ENCODE assay signal across 10 cellular contexts in genomic region chr18:59923539-59924196, GRCh38. TPM values are rescaled to one million over a fixed set of nuclear protein-coding genes. Genes with fewer than 3 reads are reported as not detected.
A peak's percentile ranks its signal among the peaks of the same experiment; 100 is the strongest.
DNase-seq lines count a peak whose midpoint lies in the region; ATAC-seq, FAIRE-seq and TF ChIP-seq lines count a peak whose summit lies in the region.
"Had no signal": no experiment of that assay in that cellular context is flagged by ENCODE, and none has a peak within 500 bp of the region (broad histone marks: within the 10 kb centered on the region; RNA-seq: fewer than 3 reads in every experiment).

No MANE protein-coding gene starts in this region.

- no peak for FAIRE-seq in kidney (lab: Jason Lieb, UNC)
- FAIRE-seq: colon had no signal

- H3K9me3 ChIP-seq in DND-41 (ENCODE audit: insufficient read depth, low read length, severe bottlenecking), result no peaks in the 10 kb centered on the region
- no peaks in the 10 kb centered on the region for H3K9me3 ChIP-seq in naive thymus-derived CD4-positive, alpha-beta T cell (ENCODE audit: control insufficient read depth in 2 of 3, low read length in 3 of 3)
- no peaks in the 10 kb centered on the region for H3K9me3 ChIP-seq in kidney (ENCODE audit: control insufficient read depth in 1 of 2, low read length in 2 of 2)

- peaks cover 0 to 4% (median 0%) of the 10 kb centered on the region in 5 donors for H3K36me3 Mint-ChIP-seq in naive thymus-derived CD4-positive, alpha-beta T cell

- no peak overlapping the region for H3K27ac Mint-ChIP-seq in naive thymus-derived CD4-positive, alpha-beta T cell
- H3K27ac Mint-ChIP-seq: stimulated activated effector memory CD8-positive, alpha-beta T cell treated with anti-CD3 and anti-CD28 coated beads, Interleukin-12 subunit alpha, Interleukin-12 subunit beta, amount 100 ng/mL, for 72 hours had no signal

- no peak overlapping the region for H2AFZ ChIP-seq in DND-41 (ENCODE audit: low read depth, low read length)
- peak overlapping the region; percentile 1; the same call in 1 of the 2 replicates for H2AFZ ChIP-seq in KMS-11 (ENCODE audit: low read depth)

- peaks cover 0 to 4% (median 0%) of the 10 kb centered on the region in 5 donors for H3K27me3 Mint-ChIP-seq in naive thymus-derived CD4-positive, alpha-beta T cell

- H3K36me3 ChIP-seq in DND-41 (ENCODE audit: insufficient read depth, low read length), result no peaks in the 10 kb centered on the region
- no peaks in the 10 kb centered on the region for H3K36me3 ChIP-seq in KMS-11 (ENCODE audit: insufficient read depth)
- H3K36me3 ChIP-seq in naive thymus-derived CD4-positive, alpha-beta T cell (ENCODE audit: control insufficient read depth in 2 of 3, insufficient read depth in 3 of 3, low read length in 3 of 3), result no peaks in the 10 kb centered on the region
- H3K36me3 ChIP-seq in kidney (ENCODE audit: control insufficient read depth in 1 of 2, insufficient read depth in 2 of 2, low read length in 2 of 2), result no peaks in the 10 kb centered on the region

- H3K27ac ChIP-seq in DND-41 (ENCODE audit: low read length), result no peak overlapping the region
- peak overlapping the region; percentile 43 for H3K27ac ChIP-seq in KMS-11
- no peak overlapping the region for H3K27ac ChIP-seq in naive thymus-derived CD4-positive, alpha-beta T cell (ENCODE audit: low read depth, low read length)
- no peak overlapping the region for H3K27ac ChIP-seq in kidney (ENCODE audit: low read depth in 2 of 2, low read length in 2 of 2)

- intact Hi-C loops in naive thymus-derived CD4-positive, alpha-beta T cell (cut with micrococcal nuclease), result no loop called here
- intact Hi-C loops in kidney (cut with DNase I), result no loop called here

- peaks cover 41% of the 10 kb centered on the region for H3K4me1 ChIP-seq in DND-41 (ENCODE audit: insufficient read depth, low read length)
- H3K4me1 ChIP-seq in KMS-11 (ENCODE audit: low read depth, poor library complexity, severe bottlenecking), result peaks cover 61% of the 10 kb centered on the region
- no peaks in the 10 kb centered on the region for H3K4me1 ChIP-seq in naive thymus-derived CD4-positive, alpha-beta T cell (ENCODE audit: control insufficient read depth in 2 of 2, insufficient read depth in 2 of 2, low read length in 2 of 2)
- H3K4me1 ChIP-seq in kidney (ENCODE audit: control insufficient read depth in 1 of 2, insufficient read depth in 1 of 2, low read depth in 1 of 2, low read length in 2 of 2), result no peaks in the 10 kb centered on the region

- no peak overlapping the region for H3K4me3 ChIP-seq in DND-41 (ENCODE audit: low read depth in 1 of 2, low read length in 2 of 2)
- H3K4me3 ChIP-seq in KMS-11 (IDR thresholded peaks at IDR 0.05; ENCODE audit: insufficient read depth, low read depth, low read length), result no peak overlapping the region
- no peak overlapping the region for H3K4me3 ChIP-seq in naive thymus-derived CD4-positive, alpha-beta T cell (ENCODE audit: low read length)
- H3K4me3 ChIP-seq in kidney (ENCODE audit: low read length in 2 of 2), result no peak overlapping the region

- no peak for DNase-seq in DND-41
- DNase-seq in naive thymus-derived CD4-positive, alpha-beta T cell, result no peak
- DNase-seq in kidney, result no peak
- DNase-seq in stimulated activated CD4-positive, alpha-beta T cell treated with anti-CD3 and anti-CD28 coated beads, Interleukin-15, amount 100 ng/mL, for 24 hours, result no peak
- no peak for DNase-seq in NCI-H1694 treated with DMSO at 0.1 percent for 48 hours (lab: John Stamatoyannopoulos, UW)

- peak; percentile 22 for ATAC-seq in DND-41 (ENCODE audit: insufficient read depth, low read depth)
- ATAC-seq in GM19397 (IDR thresholded peaks at IDR 0.05; ENCODE audit: unreplicated experiment), result peak; percentile 42
- ATAC-seq in HG02884 (IDR thresholded peaks at IDR 0.05; ENCODE audit: unreplicated experiment), result peak; percentile 26
- no peak for ATAC-seq in naive thymus-derived CD4-positive, alpha-beta T cell
- ATAC-seq: stimulated activated effector memory CD8-positive, alpha-beta T cell treated with anti-CD3 and anti-CD28 coated beads, Interleukin-12 subunit alpha, Interleukin-12 subunit beta, amount 100 ng/mL, for 72 hours had no signal

- no peak overlapping the region for H3K9ac ChIP-seq in DND-41 (ENCODE audit: low read depth, low read length)
- peak overlapping the region; percentile 7; the same call in 1 of the 2 replicates for H3K9ac ChIP-seq in KMS-11
- H3K9ac ChIP-seq in kidney (ENCODE audit: low read length in 2 of 2), result no peak overlapping the region

- peaks cover 0 to 2% (median 0%) of the 10 kb centered on the region in 11 donors for H3K9me3 Mint-ChIP-seq in naive thymus-derived CD4-positive, alpha-beta T cell
- H3K9me3 Mint-ChIP-seq: stimulated activated effector memory CD8-positive, alpha-beta T cell treated with anti-CD3 and anti-CD28 coated beads, Interleukin-12 subunit alpha, Interleukin-12 subunit beta, amount 100 ng/mL, for 72 hours had no signal

- no peak for TF ChIP-seq CTCF in DND-41 (IDR thresholded peaks at IDR 0.05; ENCODE audit: borderline replicate concordance, extremely low read depth, low read length, poor library complexity, severe bottlenecking)
- TF ChIP-seq CTCF in KMS-11 (conservative IDR thresholded peaks at IDR 0.05; ENCODE audit: low read depth, low read length), result no peak
- no peak for TF ChIP-seq CTCF in kidney (IDR thresholded peaks at IDR 0.05; ENCODE audit: borderline replicate concordance, extremely low read depth, insufficient read depth)

- H3K4me2 ChIP-seq in DND-41 (ENCODE audit: insufficient read depth, low read length) (peak overlapping the region; percentile 35; the same call in 1 of the 2 replicates), KMS-11 (peak overlapping the region; percentile 38)

- H3K4me3 Mint-ChIP-seq in naive thymus-derived CD4-positive, alpha-beta T cell, result no peak overlapping the region
- H3K4me3 Mint-ChIP-seq: stimulated activated effector memory CD8-positive, alpha-beta T cell treated with anti-CD3 and anti-CD28 coated beads, Interleukin-12 subunit alpha, Interleukin-12 subunit beta, amount 100 ng/mL, for 72 hours had no signal

- H3K27me3 ChIP-seq in DND-41 (ENCODE audit: insufficient read depth, low read length, poor library complexity), result peaks cover 12% of the 10 kb centered on the region
- H3K27me3 ChIP-seq in KMS-11 (ENCODE audit: insufficient read depth, low read depth), result no peaks in the 10 kb centered on the region
- H3K27me3 ChIP-seq in naive thymus-derived CD4-positive, alpha-beta T cell (ENCODE audit: control insufficient read depth in 2 of 2, insufficient read depth in 2 of 2, low read length in 2 of 2), result no peaks in the 10 kb centered on the region

- H3K4me1 Mint-ChIP-seq in naive thymus-derived CD4-positive, alpha-beta T cell, result peaks cover 0 to 51% (median 8%) of the 10 kb centered on the region in 7 donors

- POLR2A ChIA-PET in naive thymus-derived CD4-positive, alpha-beta T cell (lab: Charles Lee), result no interaction called here

- H3K79me2 ChIP-seq in DND-41 (ENCODE audit: insufficient read depth, low read length) (no peaks in the 10 kb centered on the region), KMS-11 (ENCODE audit: insufficient read depth, low read depth) (no peaks in the 10 kb centered on the region)

- peaks cover 11% of the 10 kb centered on the region; the same call in 1 of the 2 replicates for H4K20me1 ChIP-seq in DND-41 (ENCODE audit: insufficient read depth, low read length)
- no peaks in the 10 kb centered on the region for H4K20me1 ChIP-seq in KMS-11 (ENCODE audit: insufficient read depth)

- CTCF ChIA-PET in naive thymus-derived CD4-positive, alpha-beta T cell (lab: Charles Lee), result no interaction called here

RNA-seq across cellular contexts. Expression of gene PMAIP1, which starts 23.9 kb away (rescaled TPM):
- total RNA-seq in naive thymus-derived CD4-positive, alpha-beta T cell, result 10 to 100 TPM in 3 of 5 experiments, 1 to 10 TPM in 2; 5.8 to 95.1 (median 22.8) TPM
- 1 to 10 TPM; 1.5 to 3.6 TPM for polyA plus RNA-seq in naive thymus-derived CD4-positive, alpha-beta T cell
- total RNA-seq in kidney, result 2.8 TPM
- 0.71 TPM for polyA plus RNA-seq in kidney (ENCODE audit: insufficient read depth, low read depth, low replicate concordance)
